7 cellular contexts compared by ENCODE assay signal in genomic region chr16:89836484-89836883, GRCh38. TPM values are rescaled to one million over a fixed set of nuclear protein-coding genes. Genes with fewer than 3 reads are reported as not detected.
DNase-seq lines count a peak whose midpoint lies in the region; ATAC-seq, FAIRE-seq and TF ChIP-seq lines count a peak whose summit lies in the region.
"Not testable (repeated sequence)": the region's sequence is repeated elsewhere in the genome, so short reads cannot be mapped to it uniquely, and the experiment has no call there.

No MANE protein-coding gene starts in this region.

- peak; percentile 7 for FAIRE-seq in GM12878 (lab: Jason Lieb, UNC)
- FAIRE-seq in endothelial cell of umbilical vein (lab: Jason Lieb, UNC): peak; percentile 91

- TF ChIP-seq POLR2A in GM12878 (IDR thresholded peaks at IDR 0.05; ENCODE audit: low read depth, low read length); endothelial cell of umbilical vein (IDR thresholded peaks at IDR 0.05; ENCODE audit: low read depth, low read length); transverse colon (IDR thresholded peaks at IDR 0.05): not testable (repeated sequence)

- not testable (repeated sequence) for BruUV-seq in GM12878 (replicated peaks; lab: Mats Ljungman, UMichigan); endothelial cell of umbilical vein (replicated peaks; lab: Mats Ljungman, UMichigan)

- in situ Hi-C loops in GM12878 (cut with MboI); transverse colon (cut with MboI; ENCODE audit: low pct_ligation_motif_present in 1 of 4, low pct_unique_long_range_greater_than_20kb in 1 of 4, low sequenced_read_pairs in 3 of 4): not testable (repeated sequence)

- not testable (repeated sequence) for H3K79me2 ChIP-seq in GM12878 (ENCODE audit: control insufficient read depth, insufficient read depth, low read length); endothelial cell of umbilical vein (ENCODE audit: control insufficient read depth, insufficient read depth, low read length)

- not testable (repeated sequence) for H3K9me3 Mint-ChIP-seq in WTC11, natural killer cell

- H3K27ac ChIP-seq in 22Rv1 (peak overlapping the region; percentile 87; the same call in 1 of the 2 replicates), transverse colon (peak overlapping the region in 3 of 4 donors; percentile 81 to 87 (median 84))
- not testable (repeated sequence) for H3K27ac ChIP-seq in HEK293 (ENCODE audit: extremely low read depth, low read depth, low read length); GM12878 (ENCODE audit: control insufficient read depth, insufficient read depth); endothelial cell of umbilical vein (ENCODE audit: insufficient read depth, low read depth, low read length)

- H3K36me3 Mint-ChIP-seq in WTC11: peaks cover 14% of the 10 kb centered on the region; the same call in 1 of the 2 replicates
- not testable (repeated sequence) for H3K36me3 Mint-ChIP-seq in natural killer cell

- H3K27me3 ChIP-seq in GM12878 (replicated peaks in 1 of 2; ENCODE audit: control insufficient read depth in 2 of 2, insufficient read depth in 2 of 2, low read length in 1 of 2); endothelial cell of umbilical vein (ENCODE audit: control insufficient read depth in 2 of 2, insufficient read depth in 2 of 2, low read length in 2 of 2); transverse colon: not testable (repeated sequence)

- not testable (repeated sequence) for DNase-seq in WTC11 (ENCODE audit: low spot score); GM12878 (ENCODE audit: low read depth, low spot score); endothelial cell of umbilical vein (ENCODE audit: low read depth, low spot score); natural killer cell; transverse colon

- not testable (repeated sequence) for H4K20me1 ChIP-seq in GM12878 (ENCODE audit: control insufficient read depth, insufficient read depth); endothelial cell of umbilical vein (replicated peaks; ENCODE audit: control insufficient read depth, extremely low read depth, insufficient read depth, low read length)

- POLR2A ChIA-PET in HEK293 (lab: Yijun Ruan, JAX); GM12878 (lab: Charles Lee); endothelial cell of umbilical vein (lab: Charles Lee): not testable (repeated sequence)
- POLR2A ChIA-PET in WTC11 (lab: Charles Lee): interaction anchor here (0.9 kb wide), 1 partner anchor 37 kb away, joined by 3 read pairs; the partner anchor contains the start of gene TCF25

- not testable (repeated sequence) for H3K4me2 ChIP-seq in GM12878 (ENCODE audit: control insufficient read depth, insufficient read depth); endothelial cell of umbilical vein (ENCODE audit: insufficient read depth, low read length)

- not testable (repeated sequence) for H3K9me3 ChIP-seq in HEK293 (ENCODE audit: control insufficient read depth, insufficient read depth, low read depth, low read length); GM12878 (replicated peaks; ENCODE audit: control insufficient read depth, insufficient read depth, low read length); endothelial cell of umbilical vein (replicated peaks; ENCODE audit: control insufficient read depth, insufficient read depth, low read length); transverse colon

- CTCF ChIA-PET in HEK293 (lab: Yijun Ruan, JAX); GM12878 (lab: Yijun Ruan, JAX); endothelial cell of umbilical vein (lab: Charles Lee): not testable (repeated sequence)
- CTCF ChIA-PET in WTC11 (lab: Charles Lee): interaction anchor here (1.1 kb wide), 1 partner anchor 131 kb away, joined by 3 read pairs; no protein-coding TSS in a partner anchor

- dilution Hi-C loops in endothelial cell of umbilical vein (cut with MboI; ENCODE audit: extremely low pct_ligation_motif_present, low sequenced_read_pairs): not testable (repeated sequence)

- intact Hi-C loops in GM12878 (cut with micrococcal nuclease; ENCODE audit: unreplicated experiment); endothelial cell of umbilical vein (cut with micrococcal nuclease); natural killer cell (cut with micrococcal nuclease); transverse colon (cut with DNase I; ENCODE audit: low total_unique reads): not testable (repeated sequence)

- not testable (repeated sequence) for H3K4me3 ChIP-seq in HEK293 (ENCODE audit: low read depth, low read length); GM12878; endothelial cell of umbilical vein (replicated peaks in 1 of 3; ENCODE audit: insufficient read depth in 1 of 3, low read depth in 1 of 3, low read length in 3 of 3); transverse colon

- H3K4me1 ChIP-seq in HEK293 (ENCODE audit: control insufficient read depth, insufficient read depth, low read length); GM12878 (ENCODE audit: control insufficient read depth, insufficient read depth, low read length); endothelial cell of umbilical vein (ENCODE audit: control insufficient read depth, extremely low read depth, insufficient read depth, low read length): not testable (repeated sequence)
- H3K4me1 ChIP-seq in transverse colon: peaks cover 11 to 54% (median 31%) of the 10 kb centered on the region in 4 donors

- H3K9ac ChIP-seq in GM12878 (ENCODE audit: control insufficient read depth, insufficient read depth, low read length); endothelial cell of umbilical vein (replicated peaks; ENCODE audit: extremely low read depth, insufficient read depth, low read length): not testable (repeated sequence)

- not testable (repeated sequence) for TF ChIP-seq EP300 in GM12878 (IDR thresholded peaks at IDR 0.05; ENCODE audit: borderline replicate concordance in 1 of 2, control insufficient read depth in 1 of 2, low read depth in 2 of 2, low read length in 2 of 2); transverse colon (IDR thresholded peaks at IDR 0.05; ENCODE audit: low read depth)

- not testable (repeated sequence) for H3K27ac Mint-ChIP-seq in WTC11, natural killer cell

- TF ChIP-seq RAD21 in GM12878 (IDR thresholded peaks at IDR 0.05; ENCODE audit: insufficient read depth, low read depth, low read length): not testable (repeated sequence)

- H3K27me3 Mint-ChIP-seq in WTC11 (ENCODE audit: low read depth); natural killer cell (ENCODE audit: low read depth in 2 of 2): not testable (repeated sequence)

- H2AFZ ChIP-seq in GM12878 (ENCODE audit: control insufficient read depth, low read depth, low read length); endothelial cell of umbilical vein (ENCODE audit: low read depth, low read length): not testable (repeated sequence)

- peaks cover 16% of the 10 kb centered on the region for H3K4me1 Mint-ChIP-seq in WTC11
- peaks cover 7 to 26% of the 10 kb centered on the region in 2 donors for H3K4me1 Mint-ChIP-seq in natural killer cell

- not testable (repeated sequence) for ATAC-seq in WTC11, GM12878, natural killer cell

- H3K36me3 ChIP-seq in HEK293 (ENCODE audit: control insufficient read depth in 2 of 2, insufficient read depth in 1 of 2, low read length in 2 of 2): peaks cover 0 to 21% of the 10 kb centered on the region in 2 experiments; a peak in 2 of 3 replicates
- not testable (repeated sequence) for H3K36me3 ChIP-seq in GM12878 (ENCODE audit: control insufficient read depth in 2 of 2, insufficient read depth in 2 of 2, low read length in 1 of 2); endothelial cell of umbilical vein (ENCODE audit: control insufficient read depth in 2 of 2, extremely low read depth in 1 of 2, insufficient read depth in 2 of 2, low read length in 2 of 2); transverse colon

- 29% methylated on average over 15 of the region's 15 CpGs for WGBS in GM12878 (ENCODE audit: insufficient coverage, insufficient replicate concordance, low lambda C conversion rate, missing lambda C conversion rate)
- WGBS in transverse colon (ENCODE audit: low coverage in 1 of 2), 2 donors: 42 to 81% methylated on average over 2 to 15 of the region's 15 CpGs

- H3K4me3 Mint-ChIP-seq in WTC11: not testable (repeated sequence)
- H3K4me3 Mint-ChIP-seq in natural killer cell: peak overlapping the region; percentile 35

- SMC1A ChIA-PET in GM12878 (lab: Charles Lee; ENCODE audit: uncharacterized antibody, unreplicated experiment): not testable (repeated sequence)

- not testable (repeated sequence) for TF ChIP-seq CTCF in 22Rv1 (IDR thresholded peaks at IDR 0.05); HEK293 (tag by site-specific recombination; IDR thresholded peaks at IDR 0.05); WTC11 (IDR thresholded peaks at IDR 0.05); GM12878 (IDR thresholded peaks at IDR 0.05 in 2 of 3, conservative IDR thresholded peaks at IDR 0.05 in 1 of 3; ENCODE audit: control insufficient read depth in 2 of 3, extremely low read depth in 1 of 3, insufficient read depth in 1 of 3, low read depth in 3 of 3, low read length in 3 of 3); endothelial cell of umbilical vein (IDR thresholded peaks at IDR 0.05; ENCODE audit: extremely low read depth in 1 of 2, insufficient read depth in 1 of 2, low read depth in 1 of 2, low read length in 2 of 2); natural killer cell (IDR thresholded peaks at IDR 0.05); transverse colon (IDR thresholded peaks at IDR 0.05)

- RAD21 ChIA-PET in GM12878 (lab: Charles Lee; ENCODE audit: unreplicated experiment): not testable (repeated sequence)

- not testable (repeated sequence) for H3K9me1 ChIP-seq in endothelial cell of umbilical vein (replicated peaks; ENCODE audit: control insufficient read depth, extremely low read depth, insufficient read depth, low read length)

RNA-seq across cellular contexts. Expression of gene SPIRE2, which starts 8.2 kb away (rescaled TPM):
- total RNA-seq in WTC11 (2021) (19.7 to 21.1 TPM (median 20.5 TPM) in 3 replicates), GM12878 (2014; rRNA removed) (0.05 and 0.23 TPM in 2 replicates), GM12878 (2014; rRNA removed; fragmentation: Illumina TruSeq; extraction: Trizol) (0.27 and 0.32 TPM in 2 replicates), GM12878 (2021) (0.35 and 0.64 TPM in 2 replicates), endothelial cell of umbilical vein (2.4 and 3.1 TPM in 2 replicates), natural killer cell (1 to 10 TPM; 4.5 to 8.7 (median 6.5) TPM), transverse colon (100 to 1,000 TPM in 3 of 4 donors, 10 to 100 TPM in 1; 79.6 to 190 (median 131) TPM)
- 0.64 and 1.8 TPM in 2 replicates for total RNA-seq in GM12878 (2013; cell fraction: nucleolus; rRNA removed)
- polyA plus RNA-seq in GM12878 (2011; ENCODE audit: low read depth): not detected
- polyA plus RNA-seq in GM12878 (2011; rRNA removed) (0.04 TPM in 1 of 2 replicates, not detected in the other), GM12878 (2014; fragmentation: Illumina TruSeq; extraction: Trizol) (0.46 and 0.52 TPM in 2 replicates), GM12878 (2014; fragmentation: Nextera tagmentation; extraction: Ambion mirVana) (under 1 TPM; 0.03 to 0.18 TPM), GM12878 (2014; rRNA removed) (0.05 and 0.28 TPM in 2 replicates), GM12878 (2016; fragmentation: Nextera tagmentation; extraction: Ambion mirVana) (under 1 TPM in 1 of 2 experiments, not detected in 1; 0.56 TPM), endothelial cell of umbilical vein (1.2 and 1.5 TPM in 2 replicates)
- polyA plus RNA-seq in GM12878 (2011; cell fraction: cytosol; rRNA removed): 0.10 TPM in 1 of 2 replicates, not detected in the other
- polyA plus RNA-seq in GM12878 (2011; cell fraction: nucleus; rRNA removed): 0.37 TPM in 2 replicates
- polyA plus RNA-seq in GM12878 (2012): 0.15 and 0.17 TPM in 2 replicates
- polyA minus RNA-seq in GM12878 (2011; rRNA and poly(A)+ RNA removed): 0.67 TPM in 1 of 2 replicates, not detected in the other
- polyA minus RNA-seq in GM12878 (2011; cell fraction: cytosol; rRNA and poly(A)+ RNA removed): 0.40 and 1.2 TPM in 2 replicates
- 0.12 and 0.67 TPM in 2 replicates for polyA minus RNA-seq in GM12878 (2011; cell fraction: nucleus; rRNA and poly(A)+ RNA removed)
- 0.65 and 0.89 TPM in 2 replicates for polyA plus RNA-seq in endothelial cell of umbilical vein (2011; cell fraction: cytosol; rRNA removed)
- 3.6 and 4.0 TPM in 2 replicates for polyA plus RNA-seq in endothelial cell of umbilical vein (2011; cell fraction: nucleus; rRNA removed)
- 1.1 and 2.3 TPM in 2 replicates for polyA plus RNA-seq in endothelial cell of umbilical vein (2012)
- 0.80 and 1.2 TPM in 2 replicates for polyA minus RNA-seq in endothelial cell of umbilical vein
- polyA minus RNA-seq in endothelial cell of umbilical vein (2011; cell fraction: cytosol; rRNA and poly(A)+ RNA removed): 30.9 TPM
- polyA minus RNA-seq in endothelial cell of umbilical vein (2011; cell fraction: nucleus; rRNA and poly(A)+ RNA removed): 0.96 and 1.9 TPM in 2 replicates

RNA-seq across cellular contexts. Expression of gene FANCA, which starts 20.0 kb away (rescaled TPM):
- total RNA-seq in WTC11 (2021) (90.5 to 98.7 TPM (median 90.8 TPM) in 3 replicates), GM12878 (2014; rRNA removed) (46.8 and 57.7 TPM in 2 replicates), GM12878 (2014; rRNA removed; fragmentation: Illumina TruSeq; extraction: Trizol) (32.0 and 32.1 TPM in 2 replicates), GM12878 (2021) (64.3 and 84.5 TPM in 2 replicates), endothelial cell of umbilical vein (71.9 and 78.7 TPM in 2 replicates), natural killer cell (10 to 100 TPM; 43.3 to 45.4 (median 45.1) TPM), transverse colon (10 to 100 TPM in 2 of 4 donors, 1 to 10 TPM in 2; 2.9 to 78.0 (median 9.7) TPM)
- 206 and 230 TPM in 2 replicates for total RNA-seq in GM12878 (2013; cell fraction: nucleolus; rRNA removed)
- polyA plus RNA-seq in GM12878 (2011; ENCODE audit: low read depth): 19.4 TPM
- polyA plus RNA-seq in GM12878 (2011; rRNA removed) (35.5 and 57.6 TPM in 2 replicates), GM12878 (2014; fragmentation: Illumina TruSeq; extraction: Trizol) (30.6 and 54.3 TPM in 2 replicates), GM12878 (2014; fragmentation: Nextera tagmentation; extraction: Ambion mirVana) (1 to 10 TPM; 4.7 to 6.9 TPM), GM12878 (2014; rRNA removed) (79.6 and 95.9 TPM in 2 replicates), GM12878 (2016; fragmentation: Nextera tagmentation; extraction: Ambion mirVana) (10 to 100 TPM; 50.4 to 53.4 TPM), endothelial cell of umbilical vein (33.3 and 34.4 TPM in 2 replicates)
- 58.6 and 71.9 TPM in 2 replicates for polyA plus RNA-seq in GM12878 (2011; cell fraction: cytosol; rRNA removed)
- 314 and 366 TPM in 2 replicates for polyA plus RNA-seq in GM12878 (2011; cell fraction: nucleus; rRNA removed)
- polyA plus RNA-seq in GM12878 (2012): 28.7 and 32.6 TPM in 2 replicates
- 86.9 and 95.3 TPM in 2 replicates for polyA minus RNA-seq in GM12878 (2011; rRNA and poly(A)+ RNA removed)
- polyA minus RNA-seq in GM12878 (2011; cell fraction: cytosol; rRNA and poly(A)+ RNA removed): 32.7 and 34.4 TPM in 2 replicates
- 98.0 and 181 TPM in 2 replicates for polyA minus RNA-seq in GM12878 (2011; cell fraction: nucleus; rRNA and poly(A)+ RNA removed)
- polyA plus RNA-seq in endothelial cell of umbilical vein (2011; cell fraction: cytosol; rRNA removed): 21.6 and 25.0 TPM in 2 replicates
- 220 and 271 TPM in 2 replicates for polyA plus RNA-seq in endothelial cell of umbilical vein (2011; cell fraction: nucleus; rRNA removed)
- 17.6 and 28.9 TPM in 2 replicates for polyA plus RNA-seq in endothelial cell of umbilical vein (2012)
- 64.2 and 73.5 TPM in 2 replicates for polyA minus RNA-seq in endothelial cell of umbilical vein
- 72.9 TPM for polyA minus RNA-seq in endothelial cell of umbilical vein (2011; cell fraction: cytosol; rRNA and poly(A)+ RNA removed)
- polyA minus RNA-seq in endothelial cell of umbilical vein (2011; cell fraction: nucleus; rRNA and poly(A)+ RNA removed): 86.6 and 114 TPM in 2 replicates

RNA-seq across cellular contexts. Expression of gene TCF25, which starts 36.9 kb away (rescaled TPM):
- total RNA-seq in WTC11 (2021) (113 to 155 TPM (median 127 TPM) in 3 replicates), GM12878 (2014; rRNA removed) (92.1 and 102 TPM in 2 replicates), GM12878 (2014; rRNA removed; fragmentation: Illumina TruSeq; extraction: Trizol) (47.1 and 52.7 TPM in 2 replicates), GM12878 (2021) (110 and 130 TPM in 2 replicates), endothelial cell of umbilical vein (234 and 238 TPM in 2 replicates), natural killer cell (100 to 1,000 TPM; 509 to 682 (median 567) TPM), transverse colon (100 to 1,000 TPM; 202 to 648 (median 354) TPM)
- 211 and 247 TPM in 2 replicates for total RNA-seq in GM12878 (2013; cell fraction: nucleolus; rRNA removed)
- 79.7 TPM for polyA plus RNA-seq in GM12878 (2011; ENCODE audit: low read depth)
- polyA plus RNA-seq in GM12878 (2011; rRNA removed) (70.2 and 87.7 TPM in 2 replicates), GM12878 (2014; fragmentation: Illumina TruSeq; extraction: Trizol) (42.7 and 82.1 TPM in 2 replicates), GM12878 (2014; fragmentation: Nextera tagmentation; extraction: Ambion mirVana) (10 to 100 TPM in 1 of 2 experiments, 1 to 10 TPM in 1; 8.4 to 22.5 TPM), GM12878 (2014; rRNA removed) (119 and 124 TPM in 2 replicates), GM12878 (2016; fragmentation: Nextera tagmentation; extraction: Ambion mirVana) (10 to 100 TPM; 91.1 to 96.6 TPM), endothelial cell of umbilical vein (193 and 194 TPM in 2 replicates)
- 92.9 and 118 TPM in 2 replicates for polyA plus RNA-seq in GM12878 (2011; cell fraction: cytosol; rRNA removed)
- polyA plus RNA-seq in GM12878 (2011; cell fraction: nucleus; rRNA removed): 274 and 357 TPM in 2 replicates
- 148 and 213 TPM in 2 replicates for polyA plus RNA-seq in GM12878 (2012)
- polyA minus RNA-seq in GM12878 (2011; rRNA and poly(A)+ RNA removed): 51.9 and 78.2 TPM in 2 replicates
- 28.9 and 36.4 TPM in 2 replicates for polyA minus RNA-seq in GM12878 (2011; cell fraction: cytosol; rRNA and poly(A)+ RNA removed)
- 46.1 and 78.6 TPM in 2 replicates for polyA minus RNA-seq in GM12878 (2011; cell fraction: nucleus; rRNA and poly(A)+ RNA removed)
- polyA plus RNA-seq in endothelial cell of umbilical vein (2011; cell fraction: cytosol; rRNA removed): 140 and 148 TPM in 2 replicates
- 494 and 552 TPM in 2 replicates for polyA plus RNA-seq in endothelial cell of umbilical vein (2011; cell fraction: nucleus; rRNA removed)
- 164 and 208 TPM in 2 replicates for polyA plus RNA-seq in endothelial cell of umbilical vein (2012)
- 112 and 144 TPM in 2 replicates for polyA minus RNA-seq in endothelial cell of umbilical vein
- 49.4 TPM for polyA minus RNA-seq in endothelial cell of umbilical vein (2011; cell fraction: cytosol; rRNA and poly(A)+ RNA removed)
- polyA minus RNA-seq in endothelial cell of umbilical vein (2011; cell fraction: nucleus; rRNA and poly(A)+ RNA removed): 96.9 and 129 TPM in 2 replicates
